Comparison of ENCODE assay signal across 28 cellular contexts in the genomic region with DNA sequence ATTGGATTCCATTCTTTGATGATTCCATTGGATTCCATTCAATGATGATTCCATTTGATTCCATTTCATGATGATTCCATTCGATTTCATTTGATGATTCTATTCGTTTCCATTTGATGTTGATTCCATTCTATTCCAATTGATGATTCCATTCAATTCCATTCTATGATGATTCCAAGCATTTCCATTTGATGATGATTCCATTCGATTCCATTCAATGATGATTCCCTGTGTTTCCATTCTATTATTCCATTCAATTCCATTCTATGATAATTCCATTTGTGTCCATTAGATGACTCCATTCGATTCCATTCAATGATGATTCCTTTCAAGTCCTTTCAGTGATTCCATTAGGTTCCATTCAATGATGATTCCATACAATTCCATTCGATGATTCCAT.
"Had no signal": no experiment of that assay in that cellular context is flagged by ENCODE, and none has a peak within 500 bp of the region (broad histone marks: within the 10 kb centered on the region; RNA-seq: fewer than 3 reads in every experiment).

No MANE protein-coding gene starts in this region.

- H3K27me3 Mint-ChIP-seq: progenitor cell of endocrine pancreas; stimulated activated naive B cell treated with anti-CD40 and anti-IgM and Interleukin-4, amounts not matched to agents 10 μg/mL and 1 μg/mL and 100 μg/mL, for 72 hours; stimulated activated naive CD8-positive, alpha-beta T cell treated with anti-CD3 and anti-CD28 coated beads, Interleukin-15, Interleukin-2, amounts not matched to agents 100 ng/mL and 50 ng/mL, for 24 hours had no signal

- H2AFZ ChIP-seq: neural progenitor cell, parathyroid adenoma had no signal

- H3K27ac Mint-ChIP-seq: natural killer cell; nephron; neural progenitor cell; progenitor cell of endocrine pancreas; stimulated activated effector memory CD8-positive, alpha-beta T cell treated with anti-CD3 and anti-CD28 coated beads, Interleukin-12 subunit alpha, Interleukin-12 subunit beta, amount 100 ng/mL, for 72 hours; stimulated activated naive B cell treated with anti-CD40 and anti-IgM and Interleukin-4, amounts not matched to agents 10 μg/mL and 1 μg/mL and 100 μg/mL, for 72 hours; stimulated activated naive CD8-positive, alpha-beta T cell treated with anti-CD3 and anti-CD28 coated beads, Interleukin-15, Interleukin-2, amounts not matched to agents 100 ng/mL and 50 ng/mL, for 24 hours had no signal

- H3K4me1 ChIP-seq: neural progenitor cell, parathyroid adenoma, psoas muscle, spleen, stomach, thyroid gland, tibial nerve, upper lobe of left lung, vagina had no signal

- DNase-seq: natural killer cell; occipital lobe; ovary; posterior cingulate gyrus; psoas muscle; right cardiac atrium; spleen; stimulated activated CD4-positive, alpha-beta T cell treated with anti-CD3 and anti-CD28 coated beads, Interleukin-12 subunit alpha, Interleukin-12 subunit beta, amount 100 ng/mL, for 4 hours; stimulated activated CD4-positive, alpha-beta T cell treated with anti-CD3 and anti-CD28 coated beads, Interleukin-1b, Interleukin-23, amount 100 ng/mL, for 48 hours; stimulated activated CD4-positive, alpha-beta T cell treated with anti-CD3 and anti-CD28 coated beads, Interleukin-4, amount 100 ng/mL, for 24 hours; stimulated activated naive B cell treated with anti-CD40 and anti-IgM and Interleukin-4, amounts not matched to agents 10 μg/mL and 1 μg/mL and 100 μg/mL, for 72 hours; stimulated activated naive CD4-positive, alpha-beta T cell treated with Interleukin-2 at 50 U/mL for 16 hours; stomach; thyroid gland; trophoblast cell; upper lobe of left lung had no signal

- H3K9ac ChIP-seq: neural progenitor cell, parathyroid adenoma had no signal

- H3K36me3 ChIP-seq: neural progenitor cell, ovary, spleen, stomach, thoracic aorta, thyroid gland, tibial nerve, upper lobe of left lung, vagina had no signal

- ATAC-seq: natural killer cell; psoas muscle; right cardiac atrium; sciatic nerve; stimulated activated effector memory CD8-positive, alpha-beta T cell treated with anti-CD3 and anti-CD28 coated beads, Interleukin-12 subunit alpha, Interleukin-12 subunit beta, amount 100 ng/mL, for 72 hours; stimulated activated naive B cell treated with anti-CD40 and anti-IgM and Interleukin-4, amounts not matched to agents 10 μg/mL and 1 μg/mL and 100 μg/mL, for 72 hours had no signal

- H3K4me3 ChIP-seq: ovary, psoas muscle, skin epidermis, smooth muscle cell, spleen, stomach, thoracic aorta, thyroid gland, tibial nerve, upper lobe of left lung, vagina had no signal

- H3K4me1 Mint-ChIP-seq: natural killer cell; nephron; neural progenitor cell; stimulated activated effector memory CD8-positive, alpha-beta T cell treated with anti-CD3 and anti-CD28 coated beads, Interleukin-12 subunit alpha, Interleukin-12 subunit beta, amount 100 ng/mL, for 72 hours; stimulated activated naive B cell treated with anti-CD40 and anti-IgM and Interleukin-4, amounts not matched to agents 10 μg/mL and 1 μg/mL and 100 μg/mL, for 72 hours had no signal

- H3K27me3 ChIP-seq: neural progenitor cell, ovary, spleen, stomach, thyroid gland, tibial nerve, upper lobe of left lung, vagina had no signal

- H3K27ac ChIP-seq: neural progenitor cell, ovary, parathyroid adenoma, psoas muscle, skin epidermis, spleen, stomach, thoracic aorta, thyroid gland, tibial nerve, upper lobe of left lung, vagina had no signal

- H3K4me3 Mint-ChIP-seq: natural killer cell; nephron; neural progenitor cell; stimulated activated effector memory CD8-positive, alpha-beta T cell treated with anti-CD3 and anti-CD28 coated beads, Interleukin-12 subunit alpha, Interleukin-12 subunit beta, amount 100 ng/mL, for 72 hours; stimulated activated naive B cell treated with anti-CD40 and anti-IgM and Interleukin-4, amounts not matched to agents 10 μg/mL and 1 μg/mL and 100 μg/mL, for 72 hours; stimulated activated naive CD8-positive, alpha-beta T cell treated with anti-CD3 and anti-CD28 coated beads, Interleukin-15, Interleukin-2, amounts not matched to agents 100 ng/mL and 50 ng/mL, for 24 hours had no signal

- H3K9me3 ChIP-seq: ovary had no signal

- H3K4me2 ChIP-seq: neural progenitor cell, smooth muscle cell had no signal

- H3K36me3 Mint-ChIP-seq: stimulated activated effector memory CD8-positive, alpha-beta T cell treated with anti-CD3 and anti-CD28 coated beads, Interleukin-12 subunit alpha, Interleukin-12 subunit beta, amount 100 ng/mL, for 72 hours had no signal
